In the genomic region with DNA sequence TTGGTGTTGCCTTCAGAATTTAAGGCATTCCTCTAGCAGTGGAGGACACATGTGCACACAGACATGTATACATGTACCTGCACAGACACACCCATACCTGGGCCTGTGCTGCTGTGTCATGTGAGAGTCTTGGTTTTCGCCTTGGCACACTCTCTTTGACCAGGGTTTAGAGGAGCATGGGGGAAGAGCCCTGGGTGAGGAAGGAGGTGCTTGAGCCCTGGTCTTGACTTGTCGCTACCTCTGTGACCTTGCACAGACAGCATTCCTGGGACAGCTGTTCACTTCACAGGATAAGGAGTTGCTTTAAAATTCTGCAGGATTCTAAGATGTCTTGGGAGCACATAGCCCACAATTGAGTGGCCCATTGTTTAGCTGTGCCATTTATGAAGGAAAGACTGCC, we compare ENCODE assay signal across 26 cellular contexts.
"Had no signal": no experiment of that assay in that cellular context is flagged by ENCODE, and none has a peak within 500 bp of the region (broad histone marks: within the 10 kb centered on the region; RNA-seq: fewer than 3 reads in every experiment).

No MANE protein-coding gene starts in this region.

- H3K9me3 Mint-ChIP-seq: dendritic cell treated with granulocyte-macrophage colony-stimulating factor and Interleukin-4, amounts not matched to agents 40 ng/mL and 50 ng/mL, for 4 days; nephron; stimulated activated naive CD8-positive, alpha-beta T cell treated with anti-CD3 and anti-CD28 coated beads, Interleukin-15, Interleukin-2, amounts not matched to agents 100 ng/mL and 50 ng/mL, for 24 hours had no signal

- H3K27me3 ChIP-seq: colonic mucosa, esophagus squamous epithelium, heart right ventricle, spleen, tibial nerve, upper lobe of left lung, uterus had no signal

- H3K4me1 Mint-ChIP-seq: naive thymus-derived CD4-positive, alpha-beta T cell had no signal

- H3K36me3 ChIP-seq: uterus had no signal

- ATAC-seq: left ventricle myocardium superior; lower lobe of right lung; naive thymus-derived CD4-positive, alpha-beta T cell; right cardiac atrium; stimulated activated naive B cell treated with anti-CD40 and anti-IgM and Interleukin-4, amounts not matched to agents 10 μg/mL and 1 μg/mL and 100 μg/mL, for 72 hours had no signal

- H3K27ac ChIP-seq: colonic mucosa, esophagus squamous epithelium, heart right ventricle, lower lobe of right lung, psoas muscle, skin epidermis, spleen, thoracic aorta, tibial nerve, upper lobe of left lung, uterus had no signal

- H3K4me3 Mint-ChIP-seq: dendritic cell treated with granulocyte-macrophage colony-stimulating factor and Interleukin-4, amounts not matched to agents 40 ng/mL and 50 ng/mL, for 4 days; naive thymus-derived CD4-positive, alpha-beta T cell; nephron; stimulated activated naive B cell treated with anti-CD40 and anti-IgM and Interleukin-4, amounts not matched to agents 10 μg/mL and 1 μg/mL and 100 μg/mL, for 72 hours; stimulated activated naive CD8-positive, alpha-beta T cell treated with anti-CD3 and anti-CD28 coated beads, Interleukin-15, Interleukin-2, amounts not matched to agents 100 ng/mL and 50 ng/mL, for 24 hours had no signal

- H3K4me1 ChIP-seq: colonic mucosa, lower lobe of right lung, psoas muscle, spleen, tibial nerve, upper lobe of left lung, uterus had no signal

- H3K27me3 Mint-ChIP-seq: dendritic cell treated with granulocyte-macrophage colony-stimulating factor and Interleukin-4, amounts not matched to agents 40 ng/mL and 50 ng/mL, for 4 days; naive thymus-derived CD4-positive, alpha-beta T cell; stimulated activated naive B cell treated with anti-CD40 and anti-IgM and Interleukin-4, amounts not matched to agents 10 μg/mL and 1 μg/mL and 100 μg/mL, for 72 hours; stimulated activated naive CD8-positive, alpha-beta T cell treated with anti-CD3 and anti-CD28 coated beads, Interleukin-15, Interleukin-2, amounts not matched to agents 100 ng/mL and 50 ng/mL, for 24 hours had no signal

- H3K27ac Mint-ChIP-seq: dendritic cell treated with granulocyte-macrophage colony-stimulating factor and Interleukin-4, amounts not matched to agents 40 ng/mL and 50 ng/mL, for 4 days; nephron; stimulated activated naive CD8-positive, alpha-beta T cell treated with anti-CD3 and anti-CD28 coated beads, Interleukin-15, Interleukin-2, amounts not matched to agents 100 ng/mL and 50 ng/mL, for 24 hours had no signal

- H3K4me3 ChIP-seq: colonic mucosa, esophagus squamous epithelium, heart right ventricle, lower lobe of right lung, psoas muscle, skin epidermis, spleen, thoracic aorta, tibial nerve, upper lobe of left lung, uterus had no signal

- DNase-seq: colonic mucosa; effector CD8-positive, alpha-beta T cell; erythroblast; esophagus squamous epithelium; foreskin melanocyte; glutamatergic neuron; heart right ventricle; hypothalamus; left ventricle myocardium superior; lower lobe of right lung; midbrain; naive thymus-derived CD4-positive, alpha-beta T cell; nucleus accumbens; psoas muscle; right cardiac atrium; spleen; stimulated activated CD4-positive, alpha-beta T cell treated with anti-CD3 and anti-CD28 coated beads, Interleukin-4, amount 100 ng/mL, for 4 hours; stimulated activated naive B cell treated with anti-CD40 and anti-IgM and Interleukin-4, amounts not matched to agents 10 μg/mL and 1 μg/mL and 100 μg/mL, for 72 hours; upper lobe of left lung; uterus had no signal

- H3K9me3 ChIP-seq: colonic mucosa, esophagus squamous epithelium, heart right ventricle, lower lobe of right lung, psoas muscle, spleen, thoracic aorta, tibial nerve, upper lobe of left lung, uterus had no signal
